In the genomic region with DNA sequence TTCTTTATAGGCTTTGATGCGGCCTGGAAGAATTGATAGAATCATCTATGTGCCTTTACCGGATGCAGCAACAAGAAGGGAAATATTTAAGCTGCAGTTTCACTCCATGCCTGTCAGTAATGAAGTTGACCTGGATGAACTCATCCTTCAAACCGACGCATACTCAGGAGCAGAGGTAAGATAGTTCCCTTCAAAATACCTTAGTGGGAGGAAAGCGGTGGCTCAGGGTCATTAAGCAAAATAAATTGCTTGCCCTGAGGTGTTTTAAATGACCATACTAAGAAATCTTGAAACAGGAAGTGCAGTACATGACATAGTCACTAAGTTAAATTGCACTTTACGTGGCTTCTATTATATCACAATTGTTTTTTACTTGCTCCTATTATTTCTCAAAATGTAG, we compare ENCODE assay signal across 28 cellular contexts.
"Had no signal": no experiment of that assay in that cellular context is flagged by ENCODE, and none has a peak within 500 bp of the region (broad histone marks: within the 10 kb centered on the region; RNA-seq: fewer than 3 reads in every experiment).

No MANE protein-coding gene starts in this region.

- H3K27ac Mint-ChIP-seq: activated B cell treated with CpG ODN at 0.5 μM for 24 hours; activated naive CD4-positive, alpha-beta T cell treated with anti-CD3 and anti-CD28 coated beads, Interleukin-2, amount 50 U/mL, for 72 hours; stimulated activated memory B cell treated with anti-CD40 and anti-IgM and Interleukin-4, amounts not matched to agents 10 μg/mL and 1 μg/mL and 100 μg/mL, for 72 hours; T-helper 1 cell treated with Interleukin-12 subunit alpha and Interleukin-12 subunit beta and Interleukin-4 antibody, amounts not matched to agents 30 μg/mL and 1 μg/mL, for 36 hours had no signal

- DNase-seq: activated B cell treated with CpG ODN at 0.5 μM for 24 hours; activated CD4-positive, alpha-beta T cell treated with anti-CD3 and anti-CD28 coated beads for 4 hours; activated CD4-positive, alpha-beta T cell treated with anti-CD3 and anti-CD28 coated beads, Interleukin-2, amount 50 U/mL, for 48 hours; activated gamma-delta T cell; aorta; brain microvascular endothelial cell; central memory CD4-positive, alpha-beta T cell; dermis blood vessel endothelial cell; effector CD8-positive, alpha-beta T cell; erythroblast; foreskin fibroblast; heart right ventricle; kidney; left ventricle myocardium superior; mammary epithelial cell; occipital lobe; retina; sigmoid colon; stimulated activated CD4-positive, alpha-beta T cell treated with anti-CD3 and anti-CD28 coated beads, Interleukin-15, amount 100 ng/mL, for 24 hours; stomach; T1000 had no signal

- H3K4me3 ChIP-seq: heart right ventricle, sigmoid colon, smooth muscle cell, stomach, suprapubic skin, tibial nerve had no signal

- H3K4me3 Mint-ChIP-seq: activated B cell treated with CpG ODN at 0.5 μM for 24 hours; stimulated activated memory B cell treated with anti-CD40 and anti-IgM and Interleukin-4, amounts not matched to agents 10 μg/mL and 1 μg/mL and 100 μg/mL, for 72 hours; T-helper 1 cell treated with Interleukin-12 subunit alpha and Interleukin-12 subunit beta and Interleukin-4 antibody, amounts not matched to agents 30 μg/mL and 1 μg/mL, for 36 hours had no signal

- ATAC-seq: activated naive CD4-positive, alpha-beta T cell treated with anti-CD3 and anti-CD28 coated beads, Interleukin-2, amount 50 U/mL, for 72 hours; heart right ventricle; left ventricle myocardium superior; stimulated activated memory B cell treated with anti-CD40 and anti-IgM and Interleukin-4, amounts not matched to agents 10 μg/mL and 1 μg/mL and 100 μg/mL, for 72 hours had no signal

- FAIRE-seq: kidney, urothelium cell line had no signal

- H3K9me3 ChIP-seq: sigmoid colon, stomach, suprapubic skin, tibial nerve had no signal

- H3K27me3 Mint-ChIP-seq: activated B cell treated with CpG ODN at 0.5 μM for 24 hours; stimulated activated memory B cell treated with anti-CD40 and anti-IgM and Interleukin-4, amounts not matched to agents 10 μg/mL and 1 μg/mL and 100 μg/mL, for 72 hours had no signal

- H3K27me3 ChIP-seq: brain microvascular endothelial cell, heart right ventricle, sigmoid colon, stomach, suprapubic skin, tibial nerve had no signal

- H3K36me3 ChIP-seq: brain microvascular endothelial cell, suprapubic skin had no signal

- H3K9me3 Mint-ChIP-seq: activated B cell treated with CpG ODN at 0.5 μM for 24 hours; activated naive CD4-positive, alpha-beta T cell treated with anti-CD3 and anti-CD28 coated beads, Interleukin-2, amount 50 U/mL, for 72 hours; stimulated activated memory B cell treated with anti-CD40 and anti-IgM and Interleukin-4, amounts not matched to agents 10 μg/mL and 1 μg/mL and 100 μg/mL, for 72 hours; T-helper 1 cell treated with Interleukin-12 subunit alpha and Interleukin-12 subunit beta and Interleukin-4 antibody, amounts not matched to agents 30 μg/mL and 1 μg/mL, for 36 hours had no signal

- H3K27ac ChIP-seq: brain microvascular endothelial cell, heart right ventricle, sigmoid colon, stomach, suprapubic skin, tibial nerve had no signal
